23 cellular contexts compared by ENCODE assay signal in genomic region chr2:105126353-105126752, GRCh38.
"Had no signal": no experiment of that assay in that cellular context is flagged by ENCODE, and none has a peak within 500 bp of the region (broad histone marks: within the 10 kb centered on the region; RNA-seq: fewer than 3 reads in every experiment).

No MANE protein-coding gene starts in this region.

- H3K9ac ChIP-seq: parathyroid adenoma had no signal

- H3K4me2 ChIP-seq: smooth muscle cell had no signal

- H3K4me3 ChIP-seq: heart left ventricle, left ventricle myocardium inferior, lung, mucosa of descending colon, right atrium auricular region, right lobe of liver, smooth muscle cell, tibial nerve had no signal

- H3K4me3 Mint-ChIP-seq: immature natural killer cell; memory B cell; naive thymus-derived CD4-positive, alpha-beta T cell; natural killer cell treated with Interleukin-12 subunit alpha and Interleukin-12 subunit beta and Interleukin-15 and Interleukin-18, amount 100 ng/mL, for 72 hours; stimulated activated naive B cell treated with anti-CD40 and anti-IgM and Interleukin-4, amounts not matched to agents 10 μg/mL and 1 μg/mL and 100 μg/mL, for 72 hours; stimulated activated naive CD8-positive, alpha-beta T cell treated with anti-CD3 and anti-CD28 coated beads, Interleukin-15, Interleukin-2, amounts not matched to agents 100 ng/mL and 50 ng/mL, for 24 hours; type B pancreatic cell had no signal

- ATAC-seq: heart left ventricle; mucosa of descending colon; naive thymus-derived CD4-positive, alpha-beta T cell; natural killer cell treated with Interleukin-12 subunit alpha and Interleukin-12 subunit beta and Interleukin-15 and Interleukin-18, amount 100 ng/mL, for 72 hours; right lobe of liver; stimulated activated naive B cell treated with anti-CD40 and anti-IgM and Interleukin-4, amounts not matched to agents 10 μg/mL and 1 μg/mL and 100 μg/mL, for 72 hours had no signal

- H3K9me3 ChIP-seq: heart left ventricle, left ventricle myocardium inferior, mucosa of descending colon, neutrophil, right lobe of liver, tibial nerve had no signal

- H3K27ac Mint-ChIP-seq: immature natural killer cell; memory B cell; naive thymus-derived CD4-positive, alpha-beta T cell; natural killer cell treated with Interleukin-12 subunit alpha and Interleukin-12 subunit beta and Interleukin-15 and Interleukin-18, amount 100 ng/mL, for 72 hours; progenitor cell of endocrine pancreas; type B pancreatic cell had no signal

- H3K36me3 Mint-ChIP-seq: immature natural killer cell; natural killer cell treated with Interleukin-12 subunit alpha and Interleukin-12 subunit beta and Interleukin-15 and Interleukin-18, amount 100 ng/mL, for 72 hours; type B pancreatic cell had no signal

- H3K4me1 ChIP-seq: heart left ventricle, left ventricle myocardium inferior, parathyroid adenoma, right atrium auricular region, right lobe of liver, tibial nerve had no signal

- H3K27me3 ChIP-seq: right atrium auricular region, right lobe of liver, tibial nerve had no signal

- H3K36me3 ChIP-seq: heart left ventricle, left ventricle myocardium inferior, neutrophil, right atrium auricular region, right lobe of liver, tibial nerve had no signal

- H3K27ac ChIP-seq: heart left ventricle, left ventricle myocardium inferior, neutrophil, parathyroid adenoma, right atrium auricular region, right lobe of liver, tibial nerve had no signal

- H3K79me2 ChIP-seq: parathyroid adenoma had no signal

- H3K9me3 Mint-ChIP-seq: immature natural killer cell; natural killer cell treated with Interleukin-12 subunit alpha and Interleukin-12 subunit beta and Interleukin-15 and Interleukin-18, amount 100 ng/mL, for 72 hours; stimulated activated naive CD8-positive, alpha-beta T cell treated with anti-CD3 and anti-CD28 coated beads, Interleukin-15, Interleukin-2, amounts not matched to agents 100 ng/mL and 50 ng/mL, for 24 hours; type B pancreatic cell had no signal

- H2AFZ ChIP-seq: parathyroid adenoma had no signal

- DNase-seq: heart left ventricle; immature natural killer cell; kidney; left ventricle myocardium inferior; midbrain; mucosa of descending colon; naive thymus-derived CD4-positive, alpha-beta T cell; occipital lobe; right lobe of liver; stimulated activated CD4-positive, alpha-beta T cell treated with anti-CD3 and anti-CD28 coated beads, Interleukin-1b, Interleukin-23, amount 100 ng/mL, for 48 hours; stimulated activated CD4-positive, alpha-beta T cell treated with anti-CD3 and anti-CD28 coated beads, Interleukin-4, amount 100 ng/mL, for 1 hour; stimulated activated naive B cell treated with anti-CD40 and anti-IgM and Interleukin-4, amounts not matched to agents 10 μg/mL and 1 μg/mL and 100 μg/mL, for 72 hours had no signal
